In genomic region chr19:43533546-43534304, GRCh38 we compare ENCODE assay signal across 8 cellular contexts. TPM values are rescaled to one million over a fixed set of nuclear protein-coding genes. Genes with fewer than 3 reads are reported as not detected.
DNase-seq lines count a peak whose midpoint lies in the region; ATAC-seq and TF ChIP-seq lines count a peak whose summit lies in the region.

No MANE protein-coding gene starts in this region.

- intact Hi-C loops in heart right ventricle (cut with DNase I): loop anchor here in 6 of 10 donors (1.0 to 10.0 kb wide), 7 partner anchors 61 to 135 kb away; partner anchors contain the start of genes IRGQ (in 4 of the 6) and ZNF576 (in 4 of the 6)
- intact Hi-C loops in transverse colon (cut with DNase I; ENCODE audit: low total_unique reads): loop anchor here (10.0 kb wide), 1 partner anchor 61 kb away; the partner anchor contains the start of genes IRGQ and ZNF576

- TF ChIP-seq POLR2A in transverse colon (IDR thresholded peaks at IDR 0.05): peak; percentile 48

- H3K4me3 ChIP-seq in GM08714 (ENCODE audit: low read length): peak overlapping the region; percentile 66
- H3K4me3 ChIP-seq in heart right ventricle: peak overlapping the region; percentile 48 to 74 (median 61)
- peak overlapping the region; percentile 41 to 62 (median 53) for H3K4me3 ChIP-seq in transverse colon

- 1% methylated on average over 41 of the region's 41 CpGs for WGBS in heart right ventricle, 2 donors
- WGBS in transverse colon (ENCODE audit: low coverage in 1 of 2), 2 donors: 0% methylated on average over 35 of the region's 41 CpGs; no CpG with 5 or more reads in 1 of the 2 donors

- TF ChIP-seq CTCF in heart right ventricle (IDR thresholded peaks at IDR 0.05) (no peak), transverse colon (IDR thresholded peaks at IDR 0.05) (no peak)

- H3K27ac ChIP-seq in heart right ventricle (peak overlapping the region; percentile 66 to 96 (median 89)), transverse colon (peak overlapping the region; percentile 92 to 98 (median 96))

- in situ Hi-C loops in transverse colon (cut with MboI; ENCODE audit: low pct_ligation_motif_present in 1 of 4, low pct_unique_long_range_greater_than_20kb in 1 of 4, low sequenced_read_pairs in 3 of 4): no loop called here

- ATAC-seq in HG02678 (IDR thresholded peaks at IDR 0.05; ENCODE audit: unreplicated experiment) (peak; percentile 59), heart right ventricle (peak; percentile 89 to 93 (median 90))

- H3K27me3 ChIP-seq in heart right ventricle: no peaks in the 10 kb centered on the region
- no peaks in the 10 kb centered on the region for H3K27me3 ChIP-seq in transverse colon

- H3K9me3 ChIP-seq in heart right ventricle (peaks cover 0 to 6% (median 2%) of the 10 kb centered on the region in 11 donors), transverse colon (no peaks in the 10 kb centered on the region)

- H3K36me3 ChIP-seq in heart right ventricle (peaks cover 0 to 21% (median 11%) of the 10 kb centered on the region in 9 donors), transverse colon (peaks cover 0 to 6% (median 1%) of the 10 kb centered on the region in 4 donors)

- TF ChIP-seq EP300 in transverse colon (IDR thresholded peaks at IDR 0.05; ENCODE audit: low read depth): no peak

- peaks cover 0 to 33% (median 7%) of the 10 kb centered on the region in 9 donors for H3K4me1 ChIP-seq in heart right ventricle
- H3K4me1 ChIP-seq in transverse colon: peaks cover 5 to 28% (median 13%) of the 10 kb centered on the region in 4 donors

- DNase-seq in NCI-H1436 treated with DMSO at 0.1 percent for 48 hours (lab: John Stamatoyannopoulos, UW) (peak; percentile 98), T-helper 1 cell (peak; percentile 84 to 98 (median 92)), amniotic stem cell (lab: John Stamatoyannopoulos, UW) (peak; percentile 99), heart right ventricle (peak; percentile 96 to 99), pons (ENCODE audit: low spot score) (peak; percentile 95), transverse colon (peak; percentile 98)

RNA-seq across cellular contexts. Expression of gene ZNF575, which starts 0.7 kb away (rescaled TPM):
- total RNA-seq in heart right ventricle (1 to 10 TPM in 7 of 10 donors, under 1 TPM in 3; 0.45 to 2.0 (median 1.3) TPM), transverse colon (1 to 10 TPM in 2 of 4 donors, under 1 TPM in 1, not detected in 1; 0.20 to 1.9 (median 1.8) TPM)
- under 1 TPM; 0.54 to 0.80 TPM for polyA plus RNA-seq in heart right ventricle

RNA-seq across cellular contexts. Expression of gene ETHE1, which starts 6.7 kb away (rescaled TPM):
- total RNA-seq in heart right ventricle (10 to 100 TPM in 9 of 10 donors, 1 to 10 TPM in 1; 8.7 to 21.3 (median 13.0) TPM), transverse colon (100 to 1,000 TPM; 438 to 667 (median 458) TPM)
- 10 to 100 TPM in 1 of 2 donors, 1 to 10 TPM in 1; 5.1 to 23.6 TPM for polyA plus RNA-seq in heart right ventricle

RNA-seq across cellular contexts. Expression of gene PHLDB3, which starts 29.2 kb away (rescaled TPM):
- 10 to 100 TPM in 1 of 10 donors, 1 to 10 TPM in 9; 4.1 to 10.0 (median 7.0) TPM for total RNA-seq in heart right ventricle
- polyA plus RNA-seq in heart right ventricle: 1 to 10 TPM; 4.0 to 5.7 TPM
- total RNA-seq in transverse colon: 10 to 100 TPM; 10.2 to 28.7 (median 16.5) TPM

RNA-seq across cellular contexts. Expression of gene XRCC1, which starts 41.6 kb away (rescaled TPM):
- total RNA-seq in heart right ventricle (10 to 100 TPM; 11.8 to 21.9 (median 17.7) TPM), transverse colon (100 to 1,000 TPM in 1 of 4 donors, 10 to 100 TPM in 2, 1 to 10 TPM in 1; 8.0 to 147 (median 15.8) TPM)
- polyA plus RNA-seq in heart right ventricle: 10 to 100 TPM; 11.0 to 19.2 TPM

RNA-seq across cellular contexts. Expression of gene PINLYP, which starts 41.9 kb away (rescaled TPM):
- total RNA-seq in heart right ventricle (1 to 10 TPM in 9 of 10 donors, under 1 TPM in 1; 0.28 to 3.7 (median 1.3) TPM), transverse colon (1 to 10 TPM in 3 of 4 donors, not detected in 1; 1.1 to 4.0 (median 1.6) TPM)
- polyA plus RNA-seq in heart right ventricle: 1 to 10 TPM; 4.5 to 5.2 TPM

Comparison
In these comparisons a context has a peak if more than half of its experiments do, and no peak if none do; other contexts are left out.
1. Peak in every context shown above with its lines: DNase-seq, ATAC-seq, H3K4me3 ChIP-seq and H3K27ac ChIP-seq.
2. RNA of gene ETHE1, which starts 6.7 kb away (total RNA-seq): 438 to 667 TPM in transverse colon; 8.7 to 21.3 TPM in heart right ventricle; every median in the first group is over 10 times any median in the second.